ENCODE assay signal across 8 cellular contexts in genomic region chr5:44536650-44537260, GRCh38.
DNase-seq lines count a peak whose midpoint lies in the region; ATAC-seq and TF ChIP-seq lines count a peak whose summit lies in the region.

No MANE protein-coding gene starts in this region.

- no peak overlapping the region for H3K4me3 Mint-ChIP-seq in natural killer cell treated with Interleukin-12 subunit alpha and Interleukin-12 subunit beta and Interleukin-15 and Interleukin-18, amount 100 ng/mL, for 72 hours

- no peaks in the 10 kb centered on the region for H3K27me3 ChIP-seq in colonic mucosa

- H3K27me3 Mint-ChIP-seq in natural killer cell treated with Interleukin-12 subunit alpha and Interleukin-12 subunit beta and Interleukin-15 and Interleukin-18, amount 100 ng/mL, for 72 hours = no peaks in the 10 kb centered on the region

- peaks cover 5% of the 10 kb centered on the region for H3K36me3 Mint-ChIP-seq in natural killer cell treated with Interleukin-12 subunit alpha and Interleukin-12 subunit beta and Interleukin-15 and Interleukin-18, amount 100 ng/mL, for 72 hours

- no peak overlapping the region for H3K9ac ChIP-seq in colonic mucosa (ENCODE audit: low read depth in 2 of 2, low read length in 2 of 2)

- H3K4me3 ChIP-seq in colonic mucosa = no peak overlapping the region

- intact Hi-C loops in colonic mucosa (cut with DNase I) = no loop called here

- H3K27ac ChIP-seq in colonic mucosa = no peak overlapping the region

- peak; percentile 36 for TF ChIP-seq CTCF in colonic mucosa (IDR thresholded peaks at IDR 0.05)

- ATAC-seq in GM19397 (IDR thresholded peaks at IDR 0.05; ENCODE audit: unreplicated experiment) (peak; percentile 59), HG02763 (IDR thresholded peaks at IDR 0.05; ENCODE audit: unreplicated experiment) (no peak), GM19351 (IDR thresholded peaks at IDR 0.05; ENCODE audit: unreplicated experiment) (no peak)
- no peak for ATAC-seq in natural killer cell treated with Interleukin-12 subunit alpha and Interleukin-12 subunit beta and Interleukin-15 and Interleukin-18, amount 100 ng/mL, for 72 hours

- H3K4me1 ChIP-seq in colonic mucosa = no peaks in the 10 kb centered on the region

- H3K9me3 Mint-ChIP-seq in natural killer cell treated with Interleukin-12 subunit alpha and Interleukin-12 subunit beta and Interleukin-15 and Interleukin-18, amount 100 ng/mL, for 72 hours = peaks cover 6% of the 10 kb centered on the region

- H3K27ac Mint-ChIP-seq in natural killer cell treated with Interleukin-12 subunit alpha and Interleukin-12 subunit beta and Interleukin-15 and Interleukin-18, amount 100 ng/mL, for 72 hours = no peak overlapping the region

- in situ Hi-C loops in Caki2 (cut with HindIII; ENCODE audit: low pct_unique_long_range_greater_than_20kb, low sequenced_read_pairs) = no loop called here

- no peaks in the 10 kb centered on the region for H3K36me3 ChIP-seq in colonic mucosa

- no peaks in the 10 kb centered on the region for H3K9me3 ChIP-seq in colonic mucosa

- no peaks in the 10 kb centered on the region for H3K4me1 Mint-ChIP-seq in natural killer cell treated with Interleukin-12 subunit alpha and Interleukin-12 subunit beta and Interleukin-15 and Interleukin-18, amount 100 ng/mL, for 72 hours (ENCODE audit: low read depth in 2 of 2)

- DNase-seq in Caki2 (ENCODE audit: low read depth) (peak; percentile 2), NCI-H2171 treated with DMSO at 0.1 percent for 48 hours (lab: John Stamatoyannopoulos, UW) (peak; percentile 8), colonic mucosa (no peak), mucosa of gallbladder (ENCODE audit: low spot score) (peak; percentile 12)
- DNase-seq in natural killer cell treated with Interleukin-12 subunit alpha and Interleukin-12 subunit beta and Interleukin-15 and Interleukin-18, amount 100 ng/mL, for 72 hours (ENCODE audit: low spot score) = no peak

Comparison
In these comparisons a context has a peak if more than half of its experiments do, and no peak if none do; other contexts are left out.
1. DNase-seq: peak in Caki2 (single experiment), NCI-H2171 treated with DMSO at 0.1 percent for 48 hours (single experiment) and mucosa of gallbladder (single experiment); none in colonic mucosa (single experiment) and natural killer cell treated with Interleukin-12 subunit alpha and Interleukin-12 subunit beta and Interleukin-15 and Interleukin-18, amount 100 ng/mL, for 72 hours (single experiment).